1 cellular context compared by ENCODE assay signal in genomic region chr11:107157146-107157808, GRCh38.
TF ChIP-seq lines count a peak whose summit lies in the region.

No MANE protein-coding gene starts in this region.

TF ChIP-seq in liver, 16 proteins besides CTCF, POLR2A, EP300 and RAD21 (continued from another document):
- TF ChIP-seq, protein P1, sequence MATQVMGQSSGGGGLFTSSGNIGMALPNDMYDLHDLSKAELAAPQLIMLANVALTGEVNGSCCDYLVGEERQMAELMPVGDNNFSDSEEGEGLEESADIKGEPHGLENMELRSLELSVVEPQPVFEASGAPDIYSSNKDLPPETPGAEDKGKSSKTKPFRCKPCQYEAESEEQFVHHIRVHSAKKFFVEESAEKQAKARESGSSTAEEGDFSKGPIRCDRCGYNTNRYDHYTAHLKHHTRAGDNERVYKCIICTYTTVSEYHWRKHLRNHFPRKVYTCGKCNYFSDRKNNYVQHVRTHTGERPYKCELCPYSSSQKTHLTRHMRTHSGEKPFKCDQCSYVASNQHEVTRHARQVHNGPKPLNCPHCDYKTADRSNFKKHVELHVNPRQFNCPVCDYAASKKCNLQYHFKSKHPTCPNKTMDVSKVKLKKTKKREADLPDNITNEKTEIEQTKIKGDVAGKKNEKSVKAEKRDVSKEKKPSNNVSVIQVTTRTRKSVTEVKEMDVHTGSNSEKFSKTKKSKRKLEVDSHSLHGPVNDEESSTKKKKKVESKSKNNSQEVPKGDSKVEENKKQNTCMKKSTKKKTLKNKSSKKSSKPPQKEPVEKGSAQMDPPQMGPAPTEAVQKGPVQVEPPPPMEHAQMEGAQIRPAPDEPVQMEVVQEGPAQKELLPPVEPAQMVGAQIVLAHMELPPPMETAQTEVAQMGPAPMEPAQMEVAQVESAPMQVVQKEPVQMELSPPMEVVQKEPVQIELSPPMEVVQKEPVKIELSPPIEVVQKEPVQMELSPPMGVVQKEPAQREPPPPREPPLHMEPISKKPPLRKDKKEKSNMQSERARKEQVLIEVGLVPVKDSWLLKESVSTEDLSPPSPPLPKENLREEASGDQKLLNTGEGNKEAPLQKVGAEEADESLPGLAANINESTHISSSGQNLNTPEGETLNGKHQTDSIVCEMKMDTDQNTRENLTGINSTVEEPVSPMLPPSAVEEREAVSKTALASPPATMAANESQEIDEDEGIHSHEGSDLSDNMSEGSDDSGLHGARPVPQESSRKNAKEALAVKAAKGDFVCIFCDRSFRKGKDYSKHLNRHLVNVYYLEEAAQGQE (IDR thresholded peaks at IDR 0.05) = no peak
- TF ChIP-seq EGR1 (IDR thresholded peaks at IDR 0.05; ENCODE audit: low read depth in 2 of 2) (no peak), MAX (IDR thresholded peaks at IDR 0.05) (peak; percentile 20), RXRA (IDR thresholded peaks at IDR 0.05) (peak in 1 of 2 donors; percentile 65), SP1 (IDR thresholded peaks at IDR 0.05) (no peak), TAF1 (conservative IDR thresholded peaks at IDR 0.05) (no peak), NR2F2 (IDR thresholded peaks at IDR 0.05) (no peak), JUND (IDR thresholded peaks at IDR 0.05) (peak in 1 of 2 donors; percentile 54), HNF4G (IDR thresholded peaks at IDR 0.05) (no peak), FOXA2 (IDR thresholded peaks at IDR 0.05) (no peak), HNF4A (conservative IDR thresholded peaks at IDR 0.05) (peak; percentile 77 to 81), YY1 (IDR thresholded peaks at IDR 0.05) (peak; percentile 42)
- TF ChIP-seq, protein P2, sequence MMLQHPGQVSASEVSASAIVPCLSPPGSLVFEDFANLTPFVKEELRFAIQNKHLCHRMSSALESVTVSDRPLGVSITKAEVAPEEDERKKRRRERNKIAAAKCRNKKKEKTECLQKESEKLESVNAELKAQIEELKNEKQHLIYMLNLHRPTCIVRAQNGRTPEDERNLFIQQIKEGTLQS (IDR thresholded peaks at IDR 0.05) = no peak
- TF ChIP-seq, protein P3, sequence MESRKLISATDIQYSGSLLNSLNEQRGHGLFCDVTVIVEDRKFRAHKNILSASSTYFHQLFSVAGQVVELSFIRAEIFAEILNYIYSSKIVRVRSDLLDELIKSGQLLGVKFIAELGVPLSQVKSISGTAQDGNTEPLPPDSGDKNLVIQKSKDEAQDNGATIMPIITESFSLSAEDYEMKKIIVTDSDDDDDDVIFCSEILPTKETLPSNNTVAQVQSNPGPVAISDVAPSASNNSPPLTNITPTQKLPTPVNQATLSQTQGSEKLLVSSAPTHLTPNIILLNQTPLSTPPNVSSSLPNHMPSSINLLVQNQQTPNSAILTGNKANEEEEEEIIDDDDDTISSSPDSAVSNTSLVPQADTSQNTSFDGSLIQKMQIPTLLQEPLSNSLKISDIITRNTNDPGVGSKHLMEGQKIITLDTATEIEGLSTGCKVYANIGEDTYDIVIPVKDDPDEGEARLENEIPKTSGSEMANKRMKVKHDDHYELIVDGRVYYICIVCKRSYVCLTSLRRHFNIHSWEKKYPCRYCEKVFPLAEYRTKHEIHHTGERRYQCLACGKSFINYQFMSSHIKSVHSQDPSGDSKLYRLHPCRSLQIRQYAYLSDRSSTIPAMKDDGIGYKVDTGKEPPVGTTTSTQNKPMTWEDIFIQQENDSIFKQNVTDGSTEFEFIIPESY (IDR thresholded peaks at IDR 0.05) = no peak
